2 cellular contexts compared by ENCODE assay signal in genomic region chr11:64165482-64165841, GRCh38.
TF ChIP-seq lines count a peak whose summit lies in the region.

No MANE protein-coding gene starts in this region.

TF ChIP-seq in GM23338, 12 proteins besides CTCF, POLR2A, EP300 and RAD21 (continued from another document):
- TF ChIP-seq REST (IDR thresholded peaks at IDR 0.05; ENCODE audit: unreplicated experiment) (no peak), STAT1 (IDR thresholded peaks at IDR 0.05; ENCODE audit: unreplicated experiment) (no peak), ETS1 (IDR thresholded peaks at IDR 0.05) (no peak), ZNF331 (CRISPR knock-in tag; IDR thresholded peaks at IDR 0.05; ENCODE audit: low read depth) (no peak), JUNB (IDR thresholded peaks at IDR 0.05; ENCODE audit: unreplicated experiment) (no peak), POLR2AphosphoS5 (IDR thresholded peaks at IDR 0.05; ENCODE audit: low read depth) (no peak), NANOG (IDR thresholded peaks at IDR 0.05; ENCODE audit: borderline replicate concordance) (no peak)

TF ChIP-seq in WTC11, 78 proteins besides CTCF, POLR2A, EP300 and RAD21 (continued from another document):
- TF ChIP-seq IRF1 (CRISPR knock-in tag; IDR thresholded peaks at IDR 0.05) = no peak
TF ChIP-seq in WTC11: peak in this region for 1.
